8 cellular contexts compared by ENCODE assay signal in genomic region chr5:42889311-42889933, GRCh38.
A peak's percentile ranks its signal among the peaks of the same experiment; 100 is the strongest.
DNase-seq lines count a peak whose midpoint lies in the region; FAIRE-seq and TF ChIP-seq lines count a peak whose summit lies in the region.

No MANE protein-coding gene starts in this region.

- peaks cover 33% of the 10 kb centered on the region for H3K27me3 Mint-ChIP-seq in osteocyte (ENCODE audit: unreplicated experiment)

- intact Hi-C loops in uterus (cut with DNase I; ENCODE audit: low total_unique reads) = no loop called here

- DNase-seq in GM10266 (ENCODE audit: extremely low spot score) (peak; percentile 69), HAP-1 (ENCODE audit: low spot score in 2 of 2) (peak; percentile 49 to 80), LoVo (ENCODE audit: low spot score) (peak; percentile 78), RPMI8226 (peak; percentile 87), frontal cortex (ENCODE audit: low spot score in 2 of 2) (peak; percentile 46 to 58), osteocyte (ENCODE audit: extremely low spot score, unreplicated experiment) (no peak), uterus (peak; percentile 75 to 80)
- peak; percentile 20 for DNase-seq in activated T-helper 9 cell treated with anti-CD3 and anti-CD28 coated beads, Interleukin-2, amount 50 U/mL, for 16 hours (ENCODE audit: low read depth)

- H3K27ac Mint-ChIP-seq in osteocyte (ENCODE audit: unreplicated experiment) = no peak overlapping the region

- in situ Hi-C loops in HAP-1 (cut with MboI; ENCODE audit: low sequenced_read_pairs) = loop anchor here (25.0 kb wide), 1 partner anchor 1027 kb away; the partner anchor contains the start of gene OXCT1

- H3K4me1 ChIP-seq in HAP-1 (no peaks in the 10 kb centered on the region), uterus (no peaks in the 10 kb centered on the region)

- no peaks in the 10 kb centered on the region for H3K36me3 Mint-ChIP-seq in osteocyte (ENCODE audit: unreplicated experiment)

- H3K9me3 Mint-ChIP-seq in osteocyte (ENCODE audit: unreplicated experiment) = no peaks in the 10 kb centered on the region

- no peaks in the 10 kb centered on the region for H3K4me1 Mint-ChIP-seq in osteocyte (ENCODE audit: unreplicated experiment)

- H3K4me3 ChIP-seq in HAP-1 (no peak overlapping the region), uterus (no peak overlapping the region)

- no peak overlapping the region for H3K27ac ChIP-seq in uterus

- H3K9me3 ChIP-seq in HAP-1 (no peaks in the 10 kb centered on the region), uterus (no peaks in the 10 kb centered on the region)

- H3K27me3 ChIP-seq in HAP-1 (ENCODE audit: low read depth) = peaks cover 11% of the 10 kb centered on the region
- H3K27me3 ChIP-seq in uterus = no peaks in the 10 kb centered on the region

- peak; percentile 83 for FAIRE-seq in frontal cortex (lab: Jason Lieb, UNC)

- no peak overlapping the region for H3K4me3 Mint-ChIP-seq in osteocyte (ENCODE audit: unreplicated experiment)

- TF ChIP-seq CTCF in GM10266 (IDR thresholded peaks at IDR 0.05; ENCODE audit: control insufficient read depth, insufficient read depth, low read depth, missing control alignments) (peak; percentile 91), osteocyte (IDR thresholded peaks at IDR 0.05) (peak; percentile 79), uterus (IDR thresholded peaks at IDR 0.05) (peak; percentile 76 to 91 (median 86))

- TF ChIP-seq POLR2A in uterus (IDR thresholded peaks at IDR 0.05) = no peak

- no peaks in the 10 kb centered on the region for H3K36me3 ChIP-seq in HAP-1 (replicated peaks)
- H3K36me3 ChIP-seq in uterus = no peaks in the 10 kb centered on the region
